ENCODE assay signal across 9 cellular contexts in genomic region chr5:14268236-14268701, GRCh38.
DNase-seq lines count a peak whose midpoint lies in the region; ATAC-seq, FAIRE-seq and TF ChIP-seq lines count a peak whose summit lies in the region.
"Had no signal": no experiment of that assay in that cellular context is flagged by ENCODE, and none has a peak within 500 bp of the region (broad histone marks: within the 10 kb centered on the region; RNA-seq: fewer than 3 reads in every experiment).

No MANE protein-coding gene starts in this region.

- peak in 4 of 8 donors; percentile 14 to 72 (median 50) for ATAC-seq in heart right ventricle
- no peak for ATAC-seq in Right ventricle myocardium inferior
- no peak for ATAC-seq in HG02840 (IDR thresholded peaks at IDR 0.05; ENCODE audit: low FRiP score, unreplicated experiment)

- peak overlapping the region; percentile 82 for H3K9ac ChIP-seq in astrocyte (ENCODE audit: low read length)
- H3K9ac ChIP-seq in keratinocyte (ENCODE audit: control insufficient read depth, extremely low read depth, insufficient read depth, low read length): peak overlapping the region; percentile 29

- intact Hi-C loops in heart right ventricle (cut with DNase I) (loop anchor here in 6 of 10 donors (2.0 to 10.0 kb wide), 7 partner anchors 121 to 281 kb away; partner anchors contain the start of gene TRIO (in 3 of the 6)), Right ventricle myocardium inferior (cut with DNase I) (no loop called here)

- H3K27ac Mint-ChIP-seq in astrocyte (ENCODE audit: unreplicated experiment): peak overlapping the region; percentile 97

- peaks cover 20% of the 10 kb centered on the region for H4K20me1 ChIP-seq in astrocyte (ENCODE audit: insufficient read depth, low read length)
- no peaks in the 10 kb centered on the region for H4K20me1 ChIP-seq in keratinocyte (ENCODE audit: control insufficient read depth, extremely low read depth, insufficient read depth, low read length)

- H3K27me3 Mint-ChIP-seq in astrocyte (ENCODE audit: low read depth, unreplicated experiment): no peaks in the 10 kb centered on the region

- H3K4me1 Mint-ChIP-seq in astrocyte (ENCODE audit: low read depth, unreplicated experiment): peaks cover 79% of the 10 kb centered on the region

- WGBS in heart right ventricle, 2 donors: 35 to 37% methylated on average over 5 of the region's 5 CpGs

- H3K36me3 Mint-ChIP-seq in astrocyte (ENCODE audit: low read depth, unreplicated experiment): no peaks in the 10 kb centered on the region

- no peaks in the 10 kb centered on the region for H3K27me3 ChIP-seq in heart right ventricle
- H3K27me3 ChIP-seq in astrocyte (ENCODE audit: insufficient read depth, low read length): no peaks in the 10 kb centered on the region
- H3K27me3 ChIP-seq in keratinocyte (ENCODE audit: control insufficient read depth, extremely low read depth, insufficient read depth, low read length): no peaks in the 10 kb centered on the region

- peaks cover 18 to 86% (median 60%) of the 10 kb centered on the region in 9 donors for H3K4me1 ChIP-seq in heart right ventricle
- peaks cover 74% of the 10 kb centered on the region for H3K4me1 ChIP-seq in astrocyte (ENCODE audit: insufficient read depth, low read length)
- peaks cover 71% of the 10 kb centered on the region for H3K4me1 ChIP-seq in keratinocyte (ENCODE audit: control insufficient read depth, extremely low read depth, insufficient read depth, low read length)

- H3K4me3 ChIP-seq in heart right ventricle: no peak overlapping the region
- H3K4me3 ChIP-seq in astrocyte (ENCODE audit: insufficient read depth, low read depth, low read length): peak overlapping the region; percentile 15
- H3K4me3 ChIP-seq in keratinocyte (ENCODE audit: control insufficient read depth in 2 of 3, extremely low read depth in 1 of 3, insufficient read depth in 2 of 3, low read depth in 1 of 3, low read length in 3 of 3): no peak overlapping the region

- H3K79me2 ChIP-seq in astrocyte (ENCODE audit: insufficient read depth, low read length): peaks cover 98% of the 10 kb centered on the region
- peaks cover 84% of the 10 kb centered on the region for H3K79me2 ChIP-seq in keratinocyte (ENCODE audit: control insufficient read depth, insufficient read depth, low read length)

- H2AFZ ChIP-seq in astrocyte (ENCODE audit: low read depth, low read length) (no peak overlapping the region), keratinocyte (ENCODE audit: control insufficient read depth, low read length) (no peak overlapping the region)

- DNase-seq in heart right ventricle (no peak), Right ventricle myocardium inferior (ENCODE audit: missing footprints) (no peak), astrocyte (ENCODE audit: low read depth) (peak; percentile 87), keratinocyte (ENCODE audit: low read depth, low spot score) (peak; percentile 93), NCI-H1092 treated with DMSO at 0.1 percent for 48 hours (lab: John Stamatoyannopoulos, UW) (no peak), GDM1 (lab: John Stamatoyannopoulos, UW) (no peak)
- DNase-seq in activated CD4-positive, alpha-beta T cell treated with anti-CD3 and anti-CD28 coated beads, Interleukin-2, amount 50 U/mL, for 4 hours: no peak

- H3K9me1 ChIP-seq in keratinocyte (ENCODE audit: control insufficient read depth, extremely low read depth, insufficient read depth, low read length): no peaks in the 10 kb centered on the region

- peak overlapping the region; percentile 34 for H3K4me3 Mint-ChIP-seq in astrocyte (ENCODE audit: unreplicated experiment)

- FAIRE-seq in astrocyte (lab: Jason Lieb, UNC) (peak; percentile 95), keratinocyte (lab: Jason Lieb, UNC) (peak; percentile 83)

- no peaks in the 10 kb centered on the region for H3K9me3 ChIP-seq in heart right ventricle
- no peaks in the 10 kb centered on the region for H3K9me3 ChIP-seq in astrocyte (ENCODE audit: insufficient read depth, low read depth, low read length)
- H3K9me3 ChIP-seq in keratinocyte (ENCODE audit: control insufficient read depth, low read depth, low read length): no peaks in the 10 kb centered on the region

- TF ChIP-seq CTCF in heart right ventricle (IDR thresholded peaks at IDR 0.05) (no peak), astrocyte (IDR thresholded peaks at IDR 0.05; ENCODE audit: insufficient read depth, low read depth, low read length) (no peak), keratinocyte (optimal IDR thresholded peaks at IDR 0.05 in 1 of 3, IDR thresholded peaks at IDR 0.05 in 1 of 3, conservative IDR thresholded peaks at IDR 0.05 in 1 of 3; ENCODE audit: extremely low read depth in 1 of 3, insufficient read depth in 2 of 3, low read length in 3 of 3) (no peak)

- peak overlapping the region in 8 of 10 donors; percentile 56 to 84 (median 68) for H3K27ac ChIP-seq in heart right ventricle
- H3K27ac ChIP-seq in astrocyte (ENCODE audit: low read depth, low read length): peak overlapping the region; percentile 98
- H3K27ac ChIP-seq in keratinocyte (ENCODE audit: control insufficient read depth, insufficient read depth, low read length): peak overlapping the region; percentile 63
- H3K27ac ChIP-seq: C4-2B had no signal

- H3K36me3 ChIP-seq in heart right ventricle (peaks cover 0 to 14% (median 0%) of the 10 kb centered on the region in 9 donors), astrocyte (ENCODE audit: insufficient read depth, low read length) (peaks cover 24% of the 10 kb centered on the region), keratinocyte (ENCODE audit: control insufficient read depth in 2 of 2, extremely low read depth in 1 of 2, insufficient read depth in 2 of 2, low read length in 2 of 2) (peaks cover 0 to 2% of the 10 kb centered on the region in 2 experiments)

- H3K9me3 Mint-ChIP-seq in astrocyte (ENCODE audit: unreplicated experiment): no peaks in the 10 kb centered on the region

- dilution Hi-C loops in keratinocyte (cut with MboI; ENCODE audit: extremely low pct_ligation_motif_present, low sequenced_read_pairs): no loop called here

- peak overlapping the region; percentile 74 for H3K4me2 ChIP-seq in astrocyte (ENCODE audit: low read length)
- H3K4me2 ChIP-seq in keratinocyte (ENCODE audit: control insufficient read depth, extremely low read depth, insufficient read depth, low read depth, low read length): peak overlapping the region; percentile 61

Comparison
In these comparisons a context has a peak if more than half of its experiments do, and no peak if none do; other contexts are left out.
1. DNase-seq: peak in astrocyte (single experiment) and keratinocyte (single experiment); none in heart right ventricle (0 of 2), Right ventricle myocardium inferior (single experiment), activated CD4-positive, alpha-beta T cell treated with anti-CD3 and anti-CD28 coated beads, Interleukin-2, amount 50 U/mL, for 4 hours (0 of 2), NCI-H1092 treated with DMSO at 0.1 percent for 48 hours (single experiment) and GDM1 (single experiment).
2. Peak in every context shown above with its lines, with median percentiles within 50 percentile points of each other: H3K27ac ChIP-seq.